Comparison of ENCODE assay signal across 8 cellular contexts in the genomic region with DNA sequence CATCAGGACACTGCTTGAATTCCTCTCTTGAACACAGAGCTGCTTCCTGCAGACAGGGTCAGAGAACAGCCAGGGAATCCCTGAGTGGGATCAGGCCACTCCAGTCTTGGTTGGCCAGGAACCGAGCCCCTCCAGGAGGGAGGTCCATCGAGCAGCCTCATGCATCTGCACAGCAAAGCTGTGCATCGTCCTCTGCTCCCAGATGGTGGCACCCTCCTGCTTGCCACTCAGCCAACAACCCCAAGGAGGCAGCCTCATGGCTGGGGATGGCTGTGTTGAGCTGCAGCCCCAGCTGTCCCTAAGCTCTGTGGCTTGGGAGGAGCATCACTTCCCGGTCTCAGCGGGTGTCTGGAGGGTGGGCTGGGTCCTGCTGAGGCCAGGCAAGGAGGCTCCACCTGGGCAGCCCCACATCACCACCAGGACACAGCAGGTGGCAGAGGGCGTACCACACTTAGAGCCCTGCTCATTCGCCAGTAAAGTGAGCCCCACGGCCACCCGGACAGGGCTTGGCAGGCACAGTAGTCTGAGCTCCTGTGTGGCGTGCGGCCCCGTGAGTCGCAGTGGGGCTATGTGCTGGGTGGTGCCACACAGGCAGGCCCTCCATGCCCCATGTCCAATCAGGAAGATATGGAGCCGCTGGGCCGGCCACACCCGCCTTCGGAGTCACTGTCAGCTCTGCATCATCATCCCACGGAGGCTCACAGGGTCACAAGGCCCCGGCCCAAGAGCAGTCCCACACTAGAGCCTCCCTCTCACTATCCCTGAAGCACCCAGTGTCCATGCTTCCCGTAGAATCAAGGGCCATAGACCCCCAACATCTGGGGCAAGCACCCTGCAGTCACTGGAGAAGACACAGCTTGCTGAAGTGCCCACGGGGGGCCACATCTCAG. TPM values are rescaled to one million over a fixed set of nuclear protein-coding genes. Genes with fewer than 3 reads are reported as not detected.
DNase-seq lines count a peak whose midpoint lies in the region; ATAC-seq and TF ChIP-seq lines count a peak whose summit lies in the region.

No MANE protein-coding gene starts in this region.

- CTCF ChIA-PET in CD8-positive, alpha-beta T cell (lab: Charles Lee), result interaction anchor here (0.5 to 0.9 kb wide), 2 partner anchors 48 to 504 kb away, joined by 3 read pairs; no protein-coding TSS in a partner anchor
- CTCF ChIA-PET in HEK293 (lab: Yijun Ruan, JAX), result interaction anchor here (0.6 to 1.5 kb wide), 5 partner anchors 9 to 493 kb away, joined by 3 to 5 read pairs (median 3); no protein-coding TSS in a partner anchor
- CTCF ChIA-PET in activated CD4-positive, alpha-beta memory T cell treated with anti-CD3 and anti-CD28 coated beads for 36 hours (lab: Charles Lee), result interaction anchor here (1.1 to 1.3 kb wide), 2 partner anchors 69 to 133 kb away, joined by 3 to 4 read pairs; no protein-coding TSS in a partner anchor

- H3K36me3 Mint-ChIP-seq in CD8-positive, alpha-beta T cell, result peaks cover 43% of the 10 kb centered on the region
- H3K36me3 Mint-ChIP-seq in activated CD4-positive, alpha-beta memory T cell treated with anti-CD3 and anti-CD28 coated beads for 36 hours, result peaks cover 8% of the 10 kb centered on the region

- TF ChIP-seq CTCF in CD8-positive, alpha-beta T cell (IDR thresholded peaks at IDR 0.05), result no peak
- TF ChIP-seq CTCF in HEK293 (tag by site-specific recombination; IDR thresholded peaks at IDR 0.05) (peak; percentile 61), vagina (IDR thresholded peaks at IDR 0.05) (no peak)

- H3K27me3 Mint-ChIP-seq in CD8-positive, alpha-beta T cell (ENCODE audit: low read depth), result no peaks in the 10 kb centered on the region
- H3K27me3 Mint-ChIP-seq in activated CD4-positive, alpha-beta memory T cell treated with anti-CD3 and anti-CD28 coated beads for 36 hours, result no peaks in the 10 kb centered on the region

- TF ChIP-seq POLR2A in vagina (IDR thresholded peaks at IDR 0.05), result no peak

- no peak overlapping the region for H3K27ac ChIP-seq in CD8-positive, alpha-beta T cell (ENCODE audit: low read depth, low read length)
- H3K27ac ChIP-seq in HEK293 (ENCODE audit: extremely low read depth, low read depth, low read length), result no peak overlapping the region
- H3K27ac ChIP-seq in vagina, result no peak overlapping the region

- peak in 4 of 7 experiments; percentile 5 to 39 (median 14) for DNase-seq in CD8-positive, alpha-beta T cell
- DNase-seq in activated CD4-positive, alpha-beta memory T cell treated with anti-CD3 and anti-CD28 coated beads for 36 hours, result peak; percentile 7
- peak; percentile 27 for DNase-seq in iris pigment epithelial cell (ENCODE audit: low read depth)
- DNase-seq in vagina (ENCODE audit: extremely low spot score in 2 of 2), result peak; percentile 80 to 91
- no peak for DNase-seq in putamen (ENCODE audit: low spot score)
- DNase-seq in NK-92 (lab: John Stamatoyannopoulos, UW; ENCODE audit: unreplicated experiment), result no peak

- H3K9me3 Mint-ChIP-seq in CD8-positive, alpha-beta T cell, result no peaks in the 10 kb centered on the region
- H3K9me3 Mint-ChIP-seq in activated CD4-positive, alpha-beta memory T cell treated with anti-CD3 and anti-CD28 coated beads for 36 hours, result no peaks in the 10 kb centered on the region

- POLR2A ChIA-PET in CD8-positive, alpha-beta T cell (lab: Charles Lee), result no interaction called here
- POLR2A ChIA-PET in HEK293 (lab: Yijun Ruan, JAX), result interaction anchor here (0.7 kb wide), 1 partner anchor 9 kb away, joined by 3 read pairs; no protein-coding TSS in a partner anchor
- POLR2A ChIA-PET in activated CD4-positive, alpha-beta memory T cell treated with anti-CD3 and anti-CD28 coated beads for 36 hours (lab: Charles Lee), result no interaction called here

- no peak overlapping the region for H3K27ac Mint-ChIP-seq in CD8-positive, alpha-beta T cell
- no peak overlapping the region for H3K27ac Mint-ChIP-seq in activated CD4-positive, alpha-beta memory T cell treated with anti-CD3 and anti-CD28 coated beads for 36 hours

- H3K4me3 Mint-ChIP-seq in CD8-positive, alpha-beta T cell, result no peak overlapping the region
- H3K4me3 Mint-ChIP-seq in activated CD4-positive, alpha-beta memory T cell treated with anti-CD3 and anti-CD28 coated beads for 36 hours, result no peak overlapping the region

- no peak overlapping the region for H3K4me3 ChIP-seq in CD8-positive, alpha-beta T cell (ENCODE audit: low read depth, low read length)
- H3K4me3 ChIP-seq in HEK293 (ENCODE audit: low read depth, low read length), result no peak overlapping the region
- no peak overlapping the region for H3K4me3 ChIP-seq in vagina

- no peaks in the 10 kb centered on the region for H3K36me3 ChIP-seq in CD8-positive, alpha-beta T cell (ENCODE audit: insufficient read depth, low read length)
- H3K36me3 ChIP-seq in HEK293 (ENCODE audit: control insufficient read depth in 2 of 2, insufficient read depth in 1 of 2, low read length in 2 of 2) (peaks cover 4 to 78% of the 10 kb centered on the region in 2 experiments; a peak in 1 of 3 replicates), vagina (peaks cover 0 to 6% of the 10 kb centered on the region in 2 donors)

- H3K9me3 ChIP-seq in CD8-positive, alpha-beta T cell (ENCODE audit: low read length), result no peaks in the 10 kb centered on the region
- no peaks in the 10 kb centered on the region for H3K9me3 ChIP-seq in HEK293 (ENCODE audit: control insufficient read depth, insufficient read depth, low read depth, low read length)
- H3K9me3 ChIP-seq in vagina, result no peaks in the 10 kb centered on the region

- intact Hi-C loops in CD8-positive, alpha-beta T cell (cut with DNase I, micrococcal nuclease), result no loop called here
- intact Hi-C loops in activated CD4-positive, alpha-beta memory T cell treated with anti-CD3 and anti-CD28 coated beads for 36 hours (cut with micrococcal nuclease), result no loop called here
- intact Hi-C loops in vagina (cut with DNase I), result no loop called here

- H3K27me3 ChIP-seq in CD8-positive, alpha-beta T cell (ENCODE audit: insufficient read depth, low read length), result no peaks in the 10 kb centered on the region
- H3K27me3 ChIP-seq in vagina, result no peaks in the 10 kb centered on the region

- no peak for ATAC-seq in CD8-positive, alpha-beta T cell
- ATAC-seq in GM18867 (IDR thresholded peaks at IDR 0.05; ENCODE audit: unreplicated experiment), result no peak

- H3K4me1 Mint-ChIP-seq in CD8-positive, alpha-beta T cell (ENCODE audit: low read depth), result peaks cover 35% of the 10 kb centered on the region
- peaks cover 23% of the 10 kb centered on the region for H3K4me1 Mint-ChIP-seq in activated CD4-positive, alpha-beta memory T cell treated with anti-CD3 and anti-CD28 coated beads for 36 hours (ENCODE audit: low read depth)

- peaks cover 22% of the 10 kb centered on the region for H3K4me1 ChIP-seq in CD8-positive, alpha-beta T cell (ENCODE audit: insufficient read depth, low read length)
- no peaks in the 10 kb centered on the region; the same call in 1 of the 2 replicates for H3K4me1 ChIP-seq in HEK293 (ENCODE audit: control insufficient read depth, insufficient read depth, low read length)
- H3K4me1 ChIP-seq in vagina, result peaks cover 18% of the 10 kb centered on the region

TF ChIP-seq in HEK293, 187 proteins besides CTCF, POLR2A, EP300 and RAD21 (continues in another document):
- TF ChIP-seq ZNF24 (tag by site-specific recombination; IDR thresholded peaks at IDR 0.05), result no peak
- TF ChIP-seq, protein P1, sequence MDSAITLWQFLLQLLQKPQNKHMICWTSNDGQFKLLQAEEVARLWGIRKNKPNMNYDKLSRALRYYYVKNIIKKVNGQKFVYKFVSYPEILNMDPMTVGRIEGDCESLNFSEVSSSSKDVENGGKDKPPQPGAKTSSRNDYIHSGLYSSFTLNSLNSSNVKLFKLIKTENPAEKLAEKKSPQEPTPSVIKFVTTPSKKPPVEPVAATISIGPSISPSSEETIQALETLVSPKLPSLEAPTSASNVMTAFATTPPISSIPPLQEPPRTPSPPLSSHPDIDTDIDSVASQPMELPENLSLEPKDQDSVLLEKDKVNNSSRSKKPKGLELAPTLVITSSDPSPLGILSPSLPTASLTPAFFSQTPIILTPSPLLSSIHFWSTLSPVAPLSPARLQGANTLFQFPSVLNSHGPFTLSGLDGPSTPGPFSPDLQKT (IDR thresholded peaks at IDR 0.05; ENCODE audit: borderline replicate concordance, low read depth, low read length), result no peak

RNA-seq across cellular contexts. Expression of a gene that starts 11.9 kb away (rescaled TPM):
- total RNA-seq in CD8-positive, alpha-beta T cell, result 10 to 100 TPM; 28.8 to 29.1 TPM
- total RNA-seq in activated CD4-positive, alpha-beta memory T cell treated with anti-CD3 and anti-CD28 coated beads for 36 hours, result 10 to 100 TPM; 48.4 to 51.4 TPM
- 29.7 TPM for total RNA-seq in vagina

Comparison
In these comparisons a context has a peak if more than half of its experiments do, and no peak if none do; other contexts are left out.
1. DNase-seq: peak in CD8-positive, alpha-beta T cell (4 of 7), activated CD4-positive, alpha-beta memory T cell treated with anti-CD3 and anti-CD28 coated beads for 36 hours (single experiment), iris pigment epithelial cell (single experiment) and vagina (2 of 2); none in putamen (single experiment) and NK-92 (single experiment).